In genomic region chr6:10695086-10695657, GRCh38 we compare ENCODE assay signal across 8 cellular contexts. TPM values are rescaled to one million over a fixed set of nuclear protein-coding genes. Genes with fewer than 3 reads are reported as not detected.
DNase-seq lines count a peak whose midpoint lies in the region; ATAC-seq lines count a peak whose summit lies in the region.

No MANE protein-coding gene starts in this region.

- H3K4me3 ChIP-seq in iPS-11a (ENCODE audit: low read depth, low read length) (peak overlapping the region; percentile 99), subcutaneous abdominal adipose tissue (ENCODE audit: low read depth in 1 of 5, low read length in 5 of 5) (peak overlapping the region; percentile 88 to 100 (median 99))

- H3K27ac Mint-ChIP-seq in activated CD8-positive, alpha-beta T cell treated with anti-CD3 and anti-CD28 coated beads, Interleukin-2, amount 10 ng/mL, durations not matched to agents 7 days and 5 days, result peak overlapping the region; percentile 100

- H3K4me3 Mint-ChIP-seq in activated CD8-positive, alpha-beta T cell treated with anti-CD3 and anti-CD28 coated beads, Interleukin-2, amount 10 ng/mL, durations not matched to agents 7 days and 5 days, result peak overlapping the region; percentile 94

- H3K27me3 ChIP-seq in subcutaneous abdominal adipose tissue (ENCODE audit: control insufficient read depth in 5 of 5, insufficient read depth in 4 of 5, low read length in 5 of 5), result no peaks in the 10 kb centered on the region

- H3K9ac ChIP-seq in subcutaneous abdominal adipose tissue (ENCODE audit: low read length in 5 of 5), result peak overlapping the region; percentile 92 to 99 (median 98)

- peaks cover 4 to 43% (median 33%) of the 10 kb centered on the region in 5 donors for H3K4me1 ChIP-seq in subcutaneous abdominal adipose tissue (ENCODE audit: control insufficient read depth in 5 of 5, insufficient read depth in 5 of 5, low read length in 5 of 5)

- DNase-seq in NCI-H510A treated with DMSO at 0.1 percent for 48 hours (lab: John Stamatoyannopoulos, UW) (peak; percentile 26), NCI-H510A (lab: John Stamatoyannopoulos, UW) (no peak), left colon (no peak)
- no peak for DNase-seq in activated CD8-positive, alpha-beta T cell treated with anti-CD3 and anti-CD28 coated beads, Interleukin-2, amount 10 ng/mL, durations not matched to agents 7 days and 5 days
- no peak for DNase-seq in stimulated activated CD8-positive, alpha-beta memory T cell treated with anti-CD3 and anti-CD28 coated beads, Interleukin-4, amount 100 ng/mL, for 48 hours

- H3K27ac ChIP-seq in subcutaneous abdominal adipose tissue (ENCODE audit: low read depth, low read length), result peak overlapping the region; percentile 98

- H3K36me3 Mint-ChIP-seq in activated CD8-positive, alpha-beta T cell treated with anti-CD3 and anti-CD28 coated beads, Interleukin-2, amount 10 ng/mL, durations not matched to agents 7 days and 5 days (ENCODE audit: low read depth), result peaks cover 36% of the 10 kb centered on the region

- intact Hi-C loops in left colon (cut with DNase I, micrococcal nuclease), result no loop called here

- no peak for ATAC-seq in activated CD8-positive, alpha-beta T cell treated with anti-CD3 and anti-CD28 coated beads, Interleukin-2, amount 10 ng/mL, durations not matched to agents 7 days and 5 days
- ATAC-seq in left colon, result no peak
- no peak for ATAC-seq in HG03039 (IDR thresholded peaks at IDR 0.05; ENCODE audit: unreplicated experiment)

- CTCF ChIA-PET in activated CD8-positive, alpha-beta T cell treated with anti-CD3 and anti-CD28 coated beads, Interleukin-2, amount 10 ng/mL, durations not matched to agents 7 days and 5 days (lab: Charles Lee), result interaction anchor here (1.0 to 3.1 kb wide), 7 partner anchors 25 to 217 kb away, joined by 3 to 23 read pairs (median 5); no protein-coding TSS in a partner anchor

- no peaks in the 10 kb centered on the region for H3K9me3 ChIP-seq in subcutaneous abdominal adipose tissue (ENCODE audit: control insufficient read depth in 5 of 5, low read length in 5 of 5)

- H3K27me3 Mint-ChIP-seq in activated CD8-positive, alpha-beta T cell treated with anti-CD3 and anti-CD28 coated beads, Interleukin-2, amount 10 ng/mL, durations not matched to agents 7 days and 5 days (ENCODE audit: low read depth), result no peaks in the 10 kb centered on the region

- no peaks in the 10 kb centered on the region for H3K9me3 Mint-ChIP-seq in activated CD8-positive, alpha-beta T cell treated with anti-CD3 and anti-CD28 coated beads, Interleukin-2, amount 10 ng/mL, durations not matched to agents 7 days and 5 days (ENCODE audit: insufficient read depth)

- H3K36me3 ChIP-seq in subcutaneous abdominal adipose tissue (ENCODE audit: control insufficient read depth in 5 of 5, insufficient read depth in 5 of 5, low read length in 5 of 5), result peaks cover 8 to 21% (median 13%) of the 10 kb centered on the region in 5 donors

- POLR2A ChIA-PET in activated CD8-positive, alpha-beta T cell treated with anti-CD3 and anti-CD28 coated beads, Interleukin-2, amount 10 ng/mL, durations not matched to agents 7 days and 5 days (lab: Charles Lee), result interaction anchor here (0.6 to 2.5 kb wide), 13 partner anchors 10 to 271 kb away, joined by 3 to 43 read pairs (median 5); partner anchors contain the start of gene TMEM14C

- H3K4me1 Mint-ChIP-seq in activated CD8-positive, alpha-beta T cell treated with anti-CD3 and anti-CD28 coated beads, Interleukin-2, amount 10 ng/mL, durations not matched to agents 7 days and 5 days (ENCODE audit: low read depth), result peaks cover 32% of the 10 kb centered on the region

RNA-seq across cellular contexts. Expression of gene PAK1IP1, which starts 0.4 kb away (rescaled TPM):
- total RNA-seq in activated CD8-positive, alpha-beta T cell treated with anti-CD3 and anti-CD28 coated beads, Interleukin-2, amount 10 ng/mL, durations not matched to agents 7 days and 5 days, result 10 to 100 TPM; 16.9 to 17.6 TPM
- total RNA-seq in left colon, result 1 to 10 TPM; 7.5 to 9.4 TPM

RNA-seq across cellular contexts. Expression of gene C6orf52, which starts 0.8 kb away (rescaled TPM):
- 1 to 10 TPM; 2.3 to 2.9 TPM for total RNA-seq in activated CD8-positive, alpha-beta T cell treated with anti-CD3 and anti-CD28 coated beads, Interleukin-2, amount 10 ng/mL, durations not matched to agents 7 days and 5 days
- 1 to 10 TPM in 1 of 2 donors, not detected in 1; 1.8 TPM for total RNA-seq in left colon

RNA-seq across cellular contexts. Expression of gene TMEM14C, which starts 27.7 kb away (rescaled TPM):
- total RNA-seq in activated CD8-positive, alpha-beta T cell treated with anti-CD3 and anti-CD28 coated beads, Interleukin-2, amount 10 ng/mL, durations not matched to agents 7 days and 5 days, result 10 to 100 TPM; 35.9 to 39.2 TPM
- total RNA-seq in left colon, result 10 to 100 TPM; 77.2 to 98.0 TPM

RNA-seq across cellular contexts. Expression of gene TMEM14B, which starts 52.4 kb away (rescaled TPM):
- 10 to 100 TPM; 85.7 to 92.6 TPM for total RNA-seq in activated CD8-positive, alpha-beta T cell treated with anti-CD3 and anti-CD28 coated beads, Interleukin-2, amount 10 ng/mL, durations not matched to agents 7 days and 5 days
- total RNA-seq in left colon, result 10 to 100 TPM; 61.1 to 62.6 TPM
